18 cellular contexts compared by ENCODE assay signal in the genomic region with DNA sequence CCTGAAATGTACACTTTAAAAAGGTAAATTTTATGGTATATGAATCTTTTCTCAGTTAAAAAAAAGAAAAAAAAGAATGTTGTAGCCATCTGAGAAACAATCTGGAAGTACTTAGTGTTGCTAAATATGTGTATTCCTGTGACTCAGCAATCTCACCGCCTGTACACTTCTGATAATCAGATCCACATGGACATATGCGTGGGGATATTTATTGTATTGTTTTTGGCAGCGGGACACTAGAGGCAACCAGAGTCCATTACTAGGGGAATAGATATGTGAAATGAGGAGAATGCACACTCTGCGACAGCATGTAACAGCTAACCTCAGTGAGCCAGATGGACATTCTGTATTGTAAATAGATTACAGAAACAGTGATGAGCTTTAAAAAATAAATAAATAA.
DNase-seq lines count a peak whose midpoint lies in the region; ATAC-seq and TF ChIP-seq lines count a peak whose summit lies in the region.
"Had no signal": no experiment of that assay in that cellular context is flagged by ENCODE, and none has a peak within 500 bp of the region (broad histone marks: within the 10 kb centered on the region; RNA-seq: fewer than 3 reads in every experiment).

No MANE protein-coding gene starts in this region.

- CTCF ChIA-PET in AG04449 (lab: Yijun Ruan, JAX): interaction anchor here (0.6 to 1.0 kb wide), 2 partner anchors 9 to 1326 kb away, joined by 3 to 4 read pairs; no protein-coding TSS in a partner anchor

- POLR2A ChIA-PET in AG04449 (lab: Yijun Ruan, JAX): no interaction called here

- no peak overlapping the region for H3K4me3 ChIP-seq in AG04449 (ENCODE audit: low read depth, low read length)
- H3K4me3 ChIP-seq: upper lobe of right lung had no signal

- no peak for ATAC-seq in HG03378 (IDR thresholded peaks at IDR 0.05; ENCODE audit: unreplicated experiment)
- ATAC-seq: esophagus mucosa, natural killer cell, upper lobe of right lung had no signal

- TF ChIP-seq CTCF in AG04449 (IDR thresholded peaks at IDR 0.05; ENCODE audit: insufficient read depth, low read length, missing control alignments): no peak

- DNase-seq in AG04449 (ENCODE audit: low read depth, low spot score) (peak; percentile 95), HS-5 (ENCODE audit: low read depth) (peak; percentile 97), astrocyte of the hippocampus (ENCODE audit: low read depth, low spot score) (peak; percentile 49), left kidney (ENCODE audit: low read depth, low spot score) (peak; percentile 35), iPS-NIHi7 (ENCODE audit: extremely low spot score) (no peak), iPS-NIHi11 (ENCODE audit: low spot score) (no peak)
- DNase-seq in activated CD4-positive, CD25-positive, alpha-beta regulatory T cell (lab: John Stamatoyannopoulos, UW): no peak
- DNase-seq: activated CD4-positive, CD25-positive, alpha-beta regulatory T cell treated with anti-CD3 and anti-CD28 coated beads, Interleukin-2, amount 50 U/mL, for 72 hours; activated T-cell treated with anti-CD3 and anti-CD28 coated beads, Interleukin-2, amount 50 U/mL, for 24 hours; aorta; natural killer cell; NCI-H1417; NCI-H526; SIG-M5; stimulated activated CD4-positive, alpha-beta T cell treated with anti-CD3 and anti-CD28 coated beads, Interleukin-12 subunit alpha, Interleukin-12 subunit beta, amount 100 ng/mL, for 4 hours; upper lobe of right lung had no signal

Comparison
In these comparisons a context has a peak if more than half of its experiments do, and no peak if none do; other contexts are left out.
1. DNase-seq: peak in AG04449 (single experiment), HS-5 (single experiment), astrocyte of the hippocampus (single experiment) and left kidney (single experiment); none in iPS-NIHi7 (single experiment), iPS-NIHi11 (single experiment) and activated CD4-positive, CD25-positive, alpha-beta regulatory T cell (0 of 4).